In the genomic region with DNA sequence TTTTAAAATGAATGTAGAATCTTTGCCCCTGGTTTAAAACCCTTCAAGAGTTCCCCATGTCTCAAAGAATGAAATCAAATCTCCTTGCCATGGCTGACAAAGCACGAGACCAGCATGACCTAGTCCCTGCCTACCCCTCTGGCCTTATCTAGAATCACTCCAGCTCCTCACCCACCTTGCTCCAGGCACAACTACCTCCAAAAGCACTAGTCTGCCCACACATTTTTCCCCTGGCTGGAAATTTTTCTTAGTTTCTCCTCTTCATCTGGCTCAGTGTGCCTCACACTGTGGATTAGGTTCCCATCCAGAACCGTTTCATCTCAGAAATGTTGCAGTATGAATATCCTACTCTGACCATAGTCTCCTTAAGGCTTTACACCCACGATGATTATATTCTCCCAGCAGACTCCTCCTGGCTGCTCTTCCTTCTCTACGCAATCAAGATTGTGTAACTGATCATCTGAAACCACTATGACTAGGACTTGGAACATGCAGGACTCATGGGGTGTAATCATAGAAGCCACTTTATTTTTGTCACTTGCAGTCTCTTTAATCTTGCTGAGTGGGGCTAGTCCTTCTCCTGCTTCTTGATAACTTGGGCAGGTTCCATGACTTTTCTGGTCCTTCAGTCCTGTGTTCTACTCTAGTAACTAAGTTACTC, we compare ENCODE assay signal across 1 cellular context.
TF ChIP-seq lines count a peak whose summit lies in the region.

No MANE protein-coding gene starts in this region.

TF ChIP-seq in HCT116, 20 proteins besides CTCF, POLR2A, EP300 and RAD21 (continued from another document):
- TF ChIP-seq, protein P1, sequence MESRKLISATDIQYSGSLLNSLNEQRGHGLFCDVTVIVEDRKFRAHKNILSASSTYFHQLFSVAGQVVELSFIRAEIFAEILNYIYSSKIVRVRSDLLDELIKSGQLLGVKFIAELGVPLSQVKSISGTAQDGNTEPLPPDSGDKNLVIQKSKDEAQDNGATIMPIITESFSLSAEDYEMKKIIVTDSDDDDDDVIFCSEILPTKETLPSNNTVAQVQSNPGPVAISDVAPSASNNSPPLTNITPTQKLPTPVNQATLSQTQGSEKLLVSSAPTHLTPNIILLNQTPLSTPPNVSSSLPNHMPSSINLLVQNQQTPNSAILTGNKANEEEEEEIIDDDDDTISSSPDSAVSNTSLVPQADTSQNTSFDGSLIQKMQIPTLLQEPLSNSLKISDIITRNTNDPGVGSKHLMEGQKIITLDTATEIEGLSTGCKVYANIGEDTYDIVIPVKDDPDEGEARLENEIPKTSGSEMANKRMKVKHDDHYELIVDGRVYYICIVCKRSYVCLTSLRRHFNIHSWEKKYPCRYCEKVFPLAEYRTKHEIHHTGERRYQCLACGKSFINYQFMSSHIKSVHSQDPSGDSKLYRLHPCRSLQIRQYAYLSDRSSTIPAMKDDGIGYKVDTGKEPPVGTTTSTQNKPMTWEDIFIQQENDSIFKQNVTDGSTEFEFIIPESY (IDR thresholded peaks at IDR 0.05; ENCODE audit: extremely low read depth, insufficient replicate concordance, low read length): no peak
